In genomic region chr12:27330846-27331245, GRCh38 we compare ENCODE assay signal across 1 cellular context.
TF ChIP-seq lines count a peak whose summit lies in the region.

No MANE protein-coding gene starts in this region.

TF ChIP-seq in IMR-90, 13 proteins besides CTCF, POLR2A, EP300 and RAD21 (continued from another document):
- TF ChIP-seq USF2 (IDR thresholded peaks at IDR 0.05; ENCODE audit: low read depth, low read length), result no peak
- no peak for TF ChIP-seq NFE2L2 (IDR thresholded peaks at IDR 0.05; ENCODE audit: low read depth, low read length)
- no peak for TF ChIP-seq CHD1 (IDR thresholded peaks at IDR 0.05; ENCODE audit: low read depth, low read length)
- TF ChIP-seq RFX5 (IDR thresholded peaks at IDR 0.05; ENCODE audit: low read depth, low read length), result no peak
- no peak for TF ChIP-seq MAZ (IDR thresholded peaks at IDR 0.05; ENCODE audit: borderline replicate concordance, low read depth, low read length)
- no peak for TF ChIP-seq BHLHE40 (IDR thresholded peaks at IDR 0.05; ENCODE audit: low read depth, low read length)
